8 cellular contexts compared by ENCODE assay signal in genomic region chr1:54052470-54052933, GRCh38. TPM values are rescaled to one million over a fixed set of nuclear protein-coding genes. Genes with fewer than 3 reads are reported as not detected.
DNase-seq lines count a peak whose midpoint lies in the region; ATAC-seq and TF ChIP-seq lines count a peak whose summit lies in the region.

No MANE protein-coding gene starts in this region.

- no peaks in the 10 kb centered on the region for H3K27me3 Mint-ChIP-seq in CD8-positive, alpha-beta T cell (ENCODE audit: low read depth)

- H3K4me3 Mint-ChIP-seq in CD8-positive, alpha-beta T cell, result no peak overlapping the region

- H3K9me3 Mint-ChIP-seq in CD8-positive, alpha-beta T cell, result no peaks in the 10 kb centered on the region

- H3K27ac ChIP-seq in CD8-positive, alpha-beta T cell (ENCODE audit: low read depth, low read length), result peak overlapping the region; percentile 93
- H3K27ac ChIP-seq in breast epithelium, result peak overlapping the region; percentile 97 to 99

- H3K4me1 Mint-ChIP-seq in CD8-positive, alpha-beta T cell (ENCODE audit: low read depth), result peaks cover 52% of the 10 kb centered on the region

- DNase-seq in CD8-positive, alpha-beta T cell, result peak in 5 of 7 experiments; percentile 1 to 41 (median 18)
- DNase-seq in SK-N-DZ (ENCODE audit: low spot score), result peak; percentile 43
- peak in 1 of 2 donors; percentile 39 for DNase-seq in breast epithelium (ENCODE audit: low spot score in 2 of 2)
- DNase-seq in islet precursor cell, result peak; percentile 83
- peak; percentile 24 for DNase-seq in stimulated activated CD4-positive, alpha-beta T cell treated with anti-CD3 and anti-CD28 coated beads, Interleukin-1b, Interleukin-23, amount 100 ng/mL, for 48 hours
- no peak for DNase-seq in posterior vena cava (ENCODE audit: low spot score)

- ATAC-seq in CD8-positive, alpha-beta T cell, result peak; percentile 16
- ATAC-seq in GM18907 (IDR thresholded peaks at IDR 0.05; ENCODE audit: unreplicated experiment) (peak; percentile 24), HG03442 (IDR thresholded peaks at IDR 0.05; ENCODE audit: unreplicated experiment) (peak; percentile 3)

- peaks cover 18% of the 10 kb centered on the region for H3K36me3 Mint-ChIP-seq in CD8-positive, alpha-beta T cell

- H3K9me3 ChIP-seq in CD8-positive, alpha-beta T cell (ENCODE audit: low read length), result no peaks in the 10 kb centered on the region
- no peaks in the 10 kb centered on the region for H3K9me3 ChIP-seq in breast epithelium

- no peak for TF ChIP-seq CTCF in CD8-positive, alpha-beta T cell (IDR thresholded peaks at IDR 0.05)
- peak in 1 of 3 donors; percentile 7 for TF ChIP-seq CTCF in breast epithelium (IDR thresholded peaks at IDR 0.05)

- H3K27me3 ChIP-seq in CD8-positive, alpha-beta T cell (ENCODE audit: insufficient read depth, low read length), result no peaks in the 10 kb centered on the region
- H3K27me3 ChIP-seq in breast epithelium, result no peaks in the 10 kb centered on the region

- POLR2A ChIA-PET in CD8-positive, alpha-beta T cell (lab: Charles Lee), result interaction anchor here (0.6 to 2.7 kb wide), 8 partner anchors 8 to 759 kb away, joined by 3 to 13 read pairs (median 4); partner anchors contain the start of genes IFT25, LRRC42 and NDC1

- H3K36me3 ChIP-seq in CD8-positive, alpha-beta T cell (ENCODE audit: insufficient read depth, low read length), result no peaks in the 10 kb centered on the region
- H3K36me3 ChIP-seq in breast epithelium, result no peaks in the 10 kb centered on the region

- H3K4me3 ChIP-seq in CD8-positive, alpha-beta T cell (ENCODE audit: low read depth, low read length), result peak overlapping the region; percentile 87
- peak overlapping the region; percentile 82 to 99 (median 83) for H3K4me3 ChIP-seq in breast epithelium

- no peak overlapping the region for H3K27ac Mint-ChIP-seq in CD8-positive, alpha-beta T cell

- peaks cover 39% of the 10 kb centered on the region for H3K4me1 ChIP-seq in CD8-positive, alpha-beta T cell (ENCODE audit: insufficient read depth, low read length)
- H3K4me1 ChIP-seq in breast epithelium, result peaks cover 2 to 34% of the 10 kb centered on the region in 2 donors

- intact Hi-C loops in CD8-positive, alpha-beta T cell (cut with DNase I, micrococcal nuclease), result loop anchor here (2.0 to 10.0 kb wide), 12 partner anchors 148 to 1995 kb away; partner anchors contain the start of genes CYB5RL (in 2 of the 2), MRPL37 (in 2 of the 2), BTF3L4 (in 1 of the 2) and CPT2 (in 1 of the 2)
- intact Hi-C loops in breast epithelium (cut with DNase I; ENCODE audit: low total_unique reads), result no loop called here
- intact Hi-C loops in posterior vena cava (cut with DNase I), result no loop called here

- CTCF ChIA-PET in CD8-positive, alpha-beta T cell (lab: Charles Lee), result interaction anchor here (1.1 to 1.6 kb wide), 2 partner anchors 107 to 437 kb away, joined by 3 to 4 read pairs; partner anchors contain the start of gene IFT25

- no peak for TF ChIP-seq POLR2A in breast epithelium (IDR thresholded peaks at IDR 0.05)

RNA-seq across cellular contexts. Expression of gene TMEM59, which starts 0.5 kb away (rescaled TPM):
- 100 to 1,000 TPM; 125 to 142 TPM for total RNA-seq in CD8-positive, alpha-beta T cell
- polyA plus RNA-seq in SK-N-DZ (2014; cell fraction: cytosol; rRNA removed), result 150 and 175 TPM in 2 replicates
- polyA plus RNA-seq in SK-N-DZ (2014; cell fraction: nucleus; rRNA removed), result 52.7 and 107 TPM in 2 replicates
- total RNA-seq in breast epithelium (100 to 1,000 TPM; 348 to 498 (median 388) TPM), posterior vena cava (100 to 1,000 TPM; 248 to 383 TPM)

RNA-seq across cellular contexts. Expression of gene TCEANC2, which starts 0.9 kb away (rescaled TPM):
- total RNA-seq in CD8-positive, alpha-beta T cell, result 1 to 10 TPM; 1.8 to 2.1 TPM
- polyA plus RNA-seq in SK-N-DZ (2014; cell fraction: cytosol; rRNA removed), result 5.2 TPM in 2 replicates
- polyA plus RNA-seq in SK-N-DZ (2014; cell fraction: nucleus; rRNA removed), result 4.0 and 9.1 TPM in 2 replicates
- 1 to 10 TPM; 4.3 to 6.1 (median 5.9) TPM for total RNA-seq in breast epithelium
- 1 to 10 TPM; 4.4 to 5.7 TPM for total RNA-seq in posterior vena cava

RNA-seq across cellular contexts. Expression of gene LDLRAD1, which starts 34.5 kb away (rescaled TPM):
- total RNA-seq in CD8-positive, alpha-beta T cell, result not detected
- polyA plus RNA-seq in SK-N-DZ (2014; cell fraction: cytosol; rRNA removed), result not detected in 2 replicates
- polyA plus RNA-seq in SK-N-DZ (2014; cell fraction: nucleus; rRNA removed), result not detected in 2 replicates
- not detected for total RNA-seq in breast epithelium
- total RNA-seq in posterior vena cava, result not detected

Comparison
In these comparisons a context has a peak if more than half of its experiments do, and no peak if none do; other contexts are left out.
1. intact Hi-C loops: an anchor here in CD8-positive, alpha-beta T cell (2.0 to 10.0 kb wide); none called in breast epithelium and posterior vena cava.